8 cellular contexts compared by ENCODE assay signal in genomic region chr10:99975942-99976809, GRCh38. TPM values are rescaled to one million over a fixed set of nuclear protein-coding genes. Genes with fewer than 3 reads are reported as not detected.
DNase-seq lines count a peak whose midpoint lies in the region; ATAC-seq and TF ChIP-seq lines count a peak whose summit lies in the region.

No MANE protein-coding gene starts in this region.

- no peaks in the 10 kb centered on the region for H3K9me3 ChIP-seq in mammary epithelial cell (replicated peaks; ENCODE audit: insufficient read depth, low read length)
- H3K9me3 ChIP-seq in mesodermal cell (ENCODE audit: control insufficient read depth, low read length): no peaks in the 10 kb centered on the region

- H3K27me3 ChIP-seq in KMS-11 (ENCODE audit: insufficient read depth, low read depth) (no peaks in the 10 kb centered on the region), mammary epithelial cell (ENCODE audit: insufficient read depth, low read length) (no peaks in the 10 kb centered on the region)

- H3K4me1 Mint-ChIP-seq in activated CD4-positive, alpha-beta T cell treated with anti-CD3 and anti-CD28 coated beads, Interleukin-2, amount 10 ng/mL, durations not matched to agents 7 days and 5 days: no peaks in the 10 kb centered on the region

- no peaks in the 10 kb centered on the region for H3K9me3 Mint-ChIP-seq in activated CD4-positive, alpha-beta T cell treated with anti-CD3 and anti-CD28 coated beads, Interleukin-2, amount 10 ng/mL, durations not matched to agents 7 days and 5 days

- H3K4me3 Mint-ChIP-seq in activated CD4-positive, alpha-beta T cell treated with anti-CD3 and anti-CD28 coated beads, Interleukin-2, amount 10 ng/mL, durations not matched to agents 7 days and 5 days: no peak overlapping the region

- intact Hi-C loops in mammary epithelial cell (cut with micrococcal nuclease): loop anchor here (10.0 kb wide), 1 partner anchor 209 kb away; the partner anchor contains the start of gene ERLIN1

- H3K36me3 ChIP-seq in KMS-11 (ENCODE audit: insufficient read depth): no peaks in the 10 kb centered on the region
- H3K36me3 ChIP-seq in mammary epithelial cell (ENCODE audit: insufficient read depth, low read length): peaks cover 3% of the 10 kb centered on the region
- H3K36me3 ChIP-seq in mesodermal cell (ENCODE audit: control insufficient read depth, insufficient read depth, low read length): peaks cover 36% of the 10 kb centered on the region

- H3K27ac ChIP-seq in KMS-11 (no peak overlapping the region), mammary epithelial cell (ENCODE audit: insufficient read depth, low read depth, low read length) (peak overlapping the region; percentile 95), mesodermal cell (ENCODE audit: low read depth, low read length, severe bottlenecking) (peak overlapping the region; percentile 59)

- H3K4me1 ChIP-seq in KMS-11 (ENCODE audit: low read depth, poor library complexity, severe bottlenecking) (peaks cover 11% of the 10 kb centered on the region), mammary epithelial cell (ENCODE audit: insufficient read depth, low read length) (peaks cover 29% of the 10 kb centered on the region), mesodermal cell (ENCODE audit: control insufficient read depth, insufficient read depth, low read length, poor library complexity, severe bottlenecking) (peaks cover 45% of the 10 kb centered on the region)

- dilution Hi-C loops in mammary epithelial cell (cut with HindIII; ENCODE audit: low sequenced_read_pairs): loop anchor here (10.0 kb wide), 1 partner anchor 59 kb away; no protein-coding TSS in a partner anchor

- no peaks in the 10 kb centered on the region for H3K36me3 Mint-ChIP-seq in activated CD4-positive, alpha-beta T cell treated with anti-CD3 and anti-CD28 coated beads, Interleukin-2, amount 10 ng/mL, durations not matched to agents 7 days and 5 days (ENCODE audit: low read depth)

- in situ Hi-C loops in mammary epithelial cell (cut with MboI; ENCODE audit: low sequenced_read_pairs in 2 of 2): no loop called here

- 73% methylated on average over 7 of the region's 7 CpGs for WGBS in mammary epithelial cell (ENCODE audit: low coverage, missing lambda C conversion rate)
- 77 to 87% methylated on average over 3 of the region's 7 CpGs for WGBS in mesodermal cell (ENCODE audit: insufficient coverage in 2 of 2), 2 experiments

- no peaks in the 10 kb centered on the region for H3K27me3 Mint-ChIP-seq in activated CD4-positive, alpha-beta T cell treated with anti-CD3 and anti-CD28 coated beads, Interleukin-2, amount 10 ng/mL, durations not matched to agents 7 days and 5 days

- no peaks in the 10 kb centered on the region for H4K20me1 ChIP-seq in KMS-11 (ENCODE audit: insufficient read depth)
- no peaks in the 10 kb centered on the region for H4K20me1 ChIP-seq in mammary epithelial cell (ENCODE audit: insufficient read depth, low read length)

- no peaks in the 10 kb centered on the region for H3K79me2 ChIP-seq in KMS-11 (ENCODE audit: insufficient read depth, low read depth)
- H3K79me2 ChIP-seq in mammary epithelial cell (ENCODE audit: insufficient read depth, low read length): peaks cover 88% of the 10 kb centered on the region

- H3K9ac ChIP-seq in KMS-11 (no peak overlapping the region), mammary epithelial cell (ENCODE audit: insufficient read depth, low read length) (peak overlapping the region; percentile 79)

- peak; percentile 20 for DNase-seq in AG08396 (ENCODE audit: low spot score)
- peak; percentile 14 for DNase-seq in mammary epithelial cell
- no peak for DNase-seq in GM19238 (ENCODE audit: insufficient read length, low spot score)
- DNase-seq in activated CD4-positive, alpha-beta T cell treated with anti-CD3 and anti-CD28 coated beads, Interleukin-2, amount 10 ng/mL, durations not matched to agents 7 days and 5 days: no peak
- DNase-seq in HK-2 (ENCODE audit: unreplicated experiment): no peak

- ATAC-seq in HG02763 (IDR thresholded peaks at IDR 0.05; ENCODE audit: unreplicated experiment): no peak

- peak overlapping the region; percentile 40 for H3K4me2 ChIP-seq in KMS-11
- H3K4me2 ChIP-seq in mammary epithelial cell (ENCODE audit: insufficient read depth, low read depth, low read length): peak overlapping the region; percentile 61

- no peak overlapping the region for H2AFZ ChIP-seq in KMS-11 (ENCODE audit: low read depth)
- no peak overlapping the region for H2AFZ ChIP-seq in mammary epithelial cell (ENCODE audit: low read depth, low read length)

- no peak for TF ChIP-seq CTCF in KMS-11 (conservative IDR thresholded peaks at IDR 0.05; ENCODE audit: low read depth, low read length)
- no peak for TF ChIP-seq CTCF in mammary epithelial cell (conservative IDR thresholded peaks at IDR 0.05 in 1 of 2, IDR thresholded peaks at IDR 0.05 in 1 of 2; ENCODE audit: extremely low read depth in 1 of 2, insufficient read depth in 1 of 2, low read depth in 1 of 2, low read length in 2 of 2)

- H3K4me3 ChIP-seq in KMS-11 (IDR thresholded peaks at IDR 0.05; ENCODE audit: insufficient read depth, low read depth, low read length) (no peak overlapping the region), mammary epithelial cell (replicated peaks in 1 of 3; ENCODE audit: insufficient read depth in 1 of 3, low read depth in 2 of 3, low read length in 3 of 3) (peak overlapping the region in 1 of 3 experiments; percentile 25), mesodermal cell (ENCODE audit: extremely low read depth, insufficient read depth, low read length, poor library complexity, severe bottlenecking) (no peak overlapping the region)

- POLR2A ChIA-PET in activated CD4-positive, alpha-beta T cell treated with anti-CD3 and anti-CD28 coated beads, Interleukin-2, amount 10 ng/mL, durations not matched to agents 7 days and 5 days (lab: Charles Lee): no interaction called here

- no peak overlapping the region for H3K27ac Mint-ChIP-seq in activated CD4-positive, alpha-beta T cell treated with anti-CD3 and anti-CD28 coated beads, Interleukin-2, amount 10 ng/mL, durations not matched to agents 7 days and 5 days

- CTCF ChIA-PET in mammary epithelial cell (lab: Charles Lee; ENCODE audit: low non-redundant PET): interaction anchor here (0.5 to 0.7 kb wide), 6 partner anchors 30 to 543 kb away, joined by 3 to 21 read pairs (median 6); partner anchors contain the start of gene DNMBP
- CTCF ChIA-PET in activated CD4-positive, alpha-beta T cell treated with anti-CD3 and anti-CD28 coated beads, Interleukin-2, amount 10 ng/mL, durations not matched to agents 7 days and 5 days (lab: Charles Lee): interaction anchor here (1.7 kb wide), 1 partner anchor 18 kb away, joined by 4 read pairs; no protein-coding TSS in a partner anchor

- BruUV-seq in mammary epithelial cell (replicated peaks; lab: Mats Ljungman, UMichigan): TSS peak; percentile 86

RNA-seq across cellular contexts. Expression of gene DNMBP, which starts 33.6 kb away (rescaled TPM):
- 10 to 100 TPM in 1 of 2 donors, 1 to 10 TPM in 1; 8.7 to 17.6 TPM for total RNA-seq in mammary epithelial cell
- 17.4 TPM for polyA plus RNA-seq in mammary epithelial cell
- 33.6 TPM for polyA minus RNA-seq in mammary epithelial cell
- polyA plus RNA-seq in mesodermal cell (2013, experiment 1 of 2): 26.5 TPM
- polyA plus RNA-seq in mesodermal cell (2013, experiment 2 of 2): 26.6 TPM
- 1 to 10 TPM; 2.9 to 3.2 TPM for total RNA-seq in activated CD4-positive, alpha-beta T cell treated with anti-CD3 and anti-CD28 coated beads, Interleukin-2, amount 10 ng/mL, durations not matched to agents 7 days and 5 days

Comparison
In these comparisons a context has a peak if more than half of its experiments do, and no peak if none do; other contexts are left out.
1. DNase-seq: peak in AG08396 (single experiment) and mammary epithelial cell (single experiment); none in GM19238 (single experiment), activated CD4-positive, alpha-beta T cell treated with anti-CD3 and anti-CD28 coated beads, Interleukin-2, amount 10 ng/mL, durations not matched to agents 7 days and 5 days (single experiment) and HK-2 (single experiment).